ENCODE assay signal across 9 cellular contexts in genomic region chr2:8478133-8478793, GRCh38.
DNase-seq lines count a peak whose midpoint lies in the region; ATAC-seq, FAIRE-seq and TF ChIP-seq lines count a peak whose summit lies in the region.
"Had no signal": no experiment of that assay in that cellular context is flagged by ENCODE, and none has a peak within 500 bp of the region (broad histone marks: within the 10 kb centered on the region; RNA-seq: fewer than 3 reads in every experiment).

No MANE protein-coding gene starts in this region.

- no peaks in the 10 kb centered on the region for H4K20me1 ChIP-seq in GM12878 (ENCODE audit: control insufficient read depth, insufficient read depth)

- BruUV-seq in GM12878 (replicated peaks; lab: Mats Ljungman, UMichigan), result TSS peak; percentile 68

- TF ChIP-seq CTCF in GM12878 (IDR thresholded peaks at IDR 0.05 in 2 of 3, conservative IDR thresholded peaks at IDR 0.05 in 1 of 3; ENCODE audit: control insufficient read depth in 2 of 3, extremely low read depth in 1 of 3, insufficient read depth in 1 of 3, low read depth in 3 of 3, low read length in 3 of 3) (no peak), spleen (IDR thresholded peaks at IDR 0.05 in 8 of 11, conservative IDR thresholded peaks at IDR 0.05 in 3 of 11) (no peak)

- H3K27ac ChIP-seq in GM12878 (ENCODE audit: control insufficient read depth, insufficient read depth), result peak overlapping the region; percentile 62
- H3K27ac ChIP-seq in spleen, result peak overlapping the region; percentile 21 to 87 (median 79)

- H3K36me3 Mint-ChIP-seq in T-helper 1 cell treated with Interleukin-12 subunit alpha and Interleukin-12 subunit beta and Interleukin-4 antibody, amounts not matched to agents 30 μg/mL and 1 μg/mL, for 36 hours (ENCODE audit: low read depth), result peaks cover 3% of the 10 kb centered on the region

- intact Hi-C loops in GM12878 (cut with micrococcal nuclease; ENCODE audit: unreplicated experiment), result loop anchor here (2.0 to 5.0 kb wide), 4 partner anchors 65 to 1051 kb away; no protein-coding TSS in a partner anchor
- intact Hi-C loops in spleen (cut with DNase I; ENCODE audit: low total_unique reads), result no loop called here

- H3K4me3 Mint-ChIP-seq in T-helper 1 cell treated with Interleukin-12 subunit alpha and Interleukin-12 subunit beta and Interleukin-4 antibody, amounts not matched to agents 30 μg/mL and 1 μg/mL, for 36 hours, result no peak overlapping the region

- no peaks in the 10 kb centered on the region; the same call in 2 of the 3 replicates for H3K9me3 ChIP-seq in GM12878 (replicated peaks; ENCODE audit: control insufficient read depth, insufficient read depth, low read length)
- H3K9me3 ChIP-seq in spleen, result no peaks in the 10 kb centered on the region

- no peaks in the 10 kb centered on the region for H3K9me3 Mint-ChIP-seq in T-helper 1 cell treated with Interleukin-12 subunit alpha and Interleukin-12 subunit beta and Interleukin-4 antibody, amounts not matched to agents 30 μg/mL and 1 μg/mL, for 36 hours

- no peaks in the 10 kb centered on the region for H3K27me3 Mint-ChIP-seq in T-helper 1 cell treated with Interleukin-12 subunit alpha and Interleukin-12 subunit beta and Interleukin-4 antibody, amounts not matched to agents 30 μg/mL and 1 μg/mL, for 36 hours (ENCODE audit: low read depth)

- POLR2A ChIA-PET in GM12878 (lab: Charles Lee), result interaction anchor here (0.9 to 6.6 kb wide), 13 partner anchors 9 to 205 kb away, joined by 3 to 73 read pairs (median 5); partner anchors contain the start of gene ID2

- RAD21 ChIA-PET in GM12878 (lab: Charles Lee; ENCODE audit: unreplicated experiment), result interaction anchor here (0.8 to 3.2 kb wide), 30 partner anchors 8 to 1051 kb away, joined by 3 to 40 read pairs (median 6); partner anchors contain the start of gene ID2

- peak overlapping the region; percentile 77 for H3K27ac Mint-ChIP-seq in T-helper 1 cell treated with Interleukin-12 subunit alpha and Interleukin-12 subunit beta and Interleukin-4 antibody, amounts not matched to agents 30 μg/mL and 1 μg/mL, for 36 hours

- SMC1A ChIA-PET in GM12878 (lab: Charles Lee; ENCODE audit: uncharacterized antibody, unreplicated experiment), result interaction anchor here (0.6 to 3.0 kb wide), 36 partner anchors 8 to 1050 kb away, joined by 3 to 34 read pairs (median 5); partner anchors contain the start of gene ID2

- H3K4me1 ChIP-seq in GM12878 (ENCODE audit: control insufficient read depth, insufficient read depth, low read length) (peaks cover 66% of the 10 kb centered on the region), spleen (peaks cover 21 to 95% (median 79%) of the 10 kb centered on the region in 6 donors)

- peak; percentile 0 for ATAC-seq in HG03135 (IDR thresholded peaks at IDR 0.05; ENCODE audit: unreplicated experiment)
- ATAC-seq in GM12878, result peak; percentile 10

- no peak for TF ChIP-seq EP300 in GM12878 (IDR thresholded peaks at IDR 0.05; ENCODE audit: borderline replicate concordance in 1 of 2, control insufficient read depth in 1 of 2, low read depth in 2 of 2, low read length in 2 of 2)

- CTCF ChIA-PET in GM12878 (lab: Yijun Ruan, JAX), result interaction anchor here (0.7 to 2.9 kb wide), 12 partner anchors 11 to 203 kb away, joined by 3 to 10 read pairs (median 4); no protein-coding TSS in a partner anchor

- H3K4me2 ChIP-seq in GM12878 (ENCODE audit: control insufficient read depth, insufficient read depth), result peak overlapping the region; percentile 69

- no peak for TF ChIP-seq RAD21 in GM12878 (IDR thresholded peaks at IDR 0.05; ENCODE audit: insufficient read depth, low read depth, low read length)

- in situ Hi-C loops in GM12878 (cut with MboI), result loop anchor here (5.0 kb wide), 1 partner anchor 176 kb away; no protein-coding TSS in a partner anchor

- 0 out of 2 replicates have a peak overlapping the region, but pooled peaks have one; percentile 9 for H3K9ac ChIP-seq in GM12878 (ENCODE audit: control insufficient read depth, insufficient read depth, low read length)

- peaks cover 2% of the 10 kb centered on the region for H3K79me2 ChIP-seq in GM12878 (ENCODE audit: control insufficient read depth, insufficient read depth, low read length)

- TF ChIP-seq POLR2A in GM12878 (IDR thresholded peaks at IDR 0.05; ENCODE audit: low read depth, low read length) (no peak), spleen (IDR thresholded peaks at IDR 0.05) (no peak)

- H3K4me3 ChIP-seq in GM12878 (peak overlapping the region; percentile 43; the same call in 1 of the 2 replicates), spleen (peak overlapping the region in 2 of 8 donors; percentile 4 to 44)

- H3K36me3 ChIP-seq in GM12878 (ENCODE audit: control insufficient read depth in 2 of 2, insufficient read depth in 2 of 2, low read length in 1 of 2) (no peaks in the 10 kb centered on the region; a peak in 2 of 4 replicates), spleen (no peaks in the 10 kb centered on the region)

- DNase-seq in T-helper 1 cell (no peak), GM12878 (ENCODE audit: low read depth, low spot score) (no peak), spleen (peak; percentile 84), HuH-7 (ENCODE audit: low spot score) (no peak), islet precursor cell (no peak), SHP77 treated with DMSO at 0.1 percent for 48 hours (lab: John Stamatoyannopoulos, UW) (no peak)

- WGBS in GM12878 (ENCODE audit: insufficient coverage, insufficient replicate concordance, low lambda C conversion rate, missing lambda C conversion rate), result 14% methylated on average over 12 of the region's 12 CpGs
- 42 to 58% (median 50%) methylated on average over 11 to 12 of the region's 12 CpGs for WGBS in spleen, 5 donors

- H3K27me3 ChIP-seq in GM12878 (replicated peaks in 1 of 2; ENCODE audit: control insufficient read depth in 2 of 2, insufficient read depth in 2 of 2, low read length in 1 of 2) (no peaks in the 10 kb centered on the region), spleen (replicated peaks in 1 of 7) (peaks cover 0 to 70% (median 0%) of the 10 kb centered on the region in 7 donors)

- H2AFZ ChIP-seq in GM12878 (ENCODE audit: control insufficient read depth, low read depth, low read length), result no peak overlapping the region

- H3K4me1 Mint-ChIP-seq in T-helper 1 cell treated with Interleukin-12 subunit alpha and Interleukin-12 subunit beta and Interleukin-4 antibody, amounts not matched to agents 30 μg/mL and 1 μg/mL, for 36 hours (ENCODE audit: low read depth), result peaks cover 81% of the 10 kb centered on the region

- no peak for FAIRE-seq in GM12878 (lab: Jason Lieb, UNC)
- FAIRE-seq: A204.1 had no signal

TF ChIP-seq in GM12878, 131 proteins besides CTCF, POLR2A, EP300 and RAD21 (continues in another document):
- TF ChIP-seq ZNF217 (IDR thresholded peaks at IDR 0.05) (peak; percentile 0; the same call in 1 of the 2 replicates), BCL11A (IDR thresholded peaks at IDR 0.05; ENCODE audit: low read depth, low read length) (no peak), HDGF (IDR thresholded peaks at IDR 0.05) (0 out of 2 replicates have a peak, but pooled peaks have one; percentile 57), DPF2 (IDR thresholded peaks at IDR 0.05) (peak; percentile 94), LARP7 (IDR thresholded peaks at IDR 0.05) (peak; percentile 64), IRF3 (IDR thresholded peaks at IDR 0.05) (no peak), ZNF207 (IDR thresholded peaks at IDR 0.05; ENCODE audit: borderline replicate concordance) (0 out of 2 replicates have a peak, but pooled peaks have one; percentile 30), RELB (IDR thresholded peaks at IDR 0.05; ENCODE audit: low read depth) (peak; percentile 50; the same call in 1 of the 2 replicates), MLLT1 (IDR thresholded peaks at IDR 0.05) (0 out of 2 replicates have a peak, but pooled peaks have one; percentile 11)
- TF ChIP-seq, protein P1, sequence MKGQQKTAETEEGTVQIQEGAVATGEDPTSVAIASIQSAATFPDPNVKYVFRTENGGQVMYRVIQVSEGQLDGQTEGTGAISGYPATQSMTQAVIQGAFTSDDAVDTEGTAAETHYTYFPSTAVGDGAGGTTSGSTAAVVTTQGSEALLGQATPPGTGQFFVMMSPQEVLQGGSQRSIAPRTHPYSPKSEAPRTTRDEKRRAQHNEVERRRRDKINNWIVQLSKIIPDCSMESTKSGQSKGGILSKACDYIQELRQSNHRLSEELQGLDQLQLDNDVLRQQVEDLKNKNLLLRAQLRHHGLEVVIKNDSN (IDR thresholded peaks at IDR 0.05; ENCODE audit: borderline replicate concordance, extremely low read length, insufficient read depth, low read depth, low read length), result peak; percentile 3
